In the genomic region with DNA sequence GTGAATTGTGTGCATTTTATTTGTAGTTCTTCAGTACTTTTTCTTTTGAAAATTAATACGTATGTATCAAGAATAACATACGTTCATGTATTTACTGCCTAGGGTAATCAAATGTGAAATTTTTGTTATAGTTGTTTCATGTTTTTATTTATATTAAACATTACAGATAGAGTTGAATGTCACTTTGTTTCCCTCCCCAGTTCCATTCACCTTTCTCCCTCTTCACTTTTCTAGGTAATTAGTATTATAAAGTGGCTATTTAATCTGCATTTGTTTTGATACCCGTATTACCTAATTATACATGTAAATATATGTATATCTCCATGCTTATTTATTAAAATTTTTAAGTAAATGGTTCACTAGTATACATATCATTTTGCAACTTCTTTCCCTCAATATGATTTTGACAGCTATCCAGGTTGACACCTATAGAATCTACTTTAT, we compare ENCODE assay signal across 1 cellular context.
TF ChIP-seq lines count a peak whose summit lies in the region.

No MANE protein-coding gene starts in this region.

TF ChIP-seq in WTC11, 78 proteins besides CTCF, POLR2A, EP300 and RAD21 (continued from another document):
- TF ChIP-seq, protein P1, sequence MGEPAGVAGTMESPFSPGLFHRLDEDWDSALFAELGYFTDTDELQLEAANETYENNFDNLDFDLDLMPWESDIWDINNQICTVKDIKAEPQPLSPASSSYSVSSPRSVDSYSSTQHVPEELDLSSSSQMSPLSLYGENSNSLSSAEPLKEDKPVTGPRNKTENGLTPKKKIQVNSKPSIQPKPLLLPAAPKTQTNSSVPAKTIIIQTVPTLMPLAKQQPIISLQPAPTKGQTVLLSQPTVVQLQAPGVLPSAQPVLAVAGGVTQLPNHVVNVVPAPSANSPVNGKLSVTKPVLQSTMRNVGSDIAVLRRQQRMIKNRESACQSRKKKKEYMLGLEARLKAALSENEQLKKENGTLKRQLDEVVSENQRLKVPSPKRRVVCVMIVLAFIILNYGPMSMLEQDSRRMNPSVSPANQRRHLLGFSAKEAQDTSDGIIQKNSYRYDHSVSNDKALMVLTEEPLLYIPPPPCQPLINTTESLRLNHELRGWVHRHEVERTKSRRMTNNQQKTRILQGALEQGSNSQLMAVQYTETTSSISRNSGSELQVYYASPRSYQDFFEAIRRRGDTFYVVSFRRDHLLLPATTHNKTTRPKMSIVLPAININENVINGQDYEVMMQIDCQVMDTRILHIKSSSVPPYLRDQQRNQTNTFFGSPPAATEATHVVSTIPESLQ (CRISPR knock-in tag; IDR thresholded peaks at IDR 0.05), result no peak
- no peak for TF ChIP-seq GRHL2 (CRISPR knock-in tag; IDR thresholded peaks at IDR 0.05; ENCODE audit: insufficient replicate concordance, severe bottlenecking)
- TF ChIP-seq SP1 (CRISPR knock-in tag; conservative IDR thresholded peaks at IDR 0.05), result no peak
- TF ChIP-seq, protein P2, sequence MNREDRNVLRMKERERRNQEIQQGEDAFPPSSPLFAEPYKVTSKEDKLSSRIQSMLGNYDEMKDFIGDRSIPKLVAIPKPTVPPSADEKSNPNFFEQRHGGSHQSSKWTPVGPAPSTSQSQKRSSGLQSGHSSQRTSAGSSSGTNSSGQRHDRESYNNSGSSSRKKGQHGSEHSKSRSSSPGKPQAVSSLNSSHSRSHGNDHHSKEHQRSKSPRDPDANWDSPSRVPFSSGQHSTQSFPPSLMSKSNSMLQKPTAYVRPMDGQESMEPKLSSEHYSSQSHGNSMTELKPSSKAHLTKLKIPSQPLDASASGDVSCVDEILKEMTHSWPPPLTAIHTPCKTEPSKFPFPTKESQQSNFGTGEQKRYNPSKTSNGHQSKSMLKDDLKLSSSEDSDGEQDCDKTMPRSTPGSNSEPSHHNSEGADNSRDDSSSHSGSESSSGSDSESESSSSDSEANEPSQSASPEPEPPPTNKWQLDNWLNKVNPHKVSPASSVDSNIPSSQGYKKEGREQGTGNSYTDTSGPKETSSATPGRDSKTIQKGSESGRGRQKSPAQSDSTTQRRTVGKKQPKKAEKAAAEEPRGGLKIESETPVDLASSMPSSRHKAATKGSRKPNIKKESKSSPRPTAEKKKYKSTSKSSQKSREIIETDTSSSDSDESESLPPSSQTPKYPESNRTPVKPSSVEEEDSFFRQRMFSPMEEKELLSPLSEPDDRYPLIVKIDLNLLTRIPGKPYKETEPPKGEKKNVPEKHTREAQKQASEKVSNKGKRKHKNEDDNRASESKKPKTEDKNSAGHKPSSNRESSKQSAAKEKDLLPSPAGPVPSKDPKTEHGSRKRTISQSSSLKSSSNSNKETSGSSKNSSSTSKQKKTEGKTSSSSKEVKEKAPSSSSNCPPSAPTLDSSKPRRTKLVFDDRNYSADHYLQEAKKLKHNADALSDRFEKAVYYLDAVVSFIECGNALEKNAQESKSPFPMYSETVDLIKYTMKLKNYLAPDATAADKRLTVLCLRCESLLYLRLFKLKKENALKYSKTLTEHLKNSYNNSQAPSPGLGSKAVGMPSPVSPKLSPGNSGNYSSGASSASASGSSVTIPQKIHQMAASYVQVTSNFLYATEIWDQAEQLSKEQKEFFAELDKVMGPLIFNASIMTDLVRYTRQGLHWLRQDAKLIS (CRISPR knock-in tag; IDR thresholded peaks at IDR 0.05; ENCODE audit: borderline replicate concordance), result no peak
TF ChIP-seq in WTC11: peak in this region for 0.
